Comparison of ENCODE assay signal across 1 cellular context in the genomic region with DNA sequence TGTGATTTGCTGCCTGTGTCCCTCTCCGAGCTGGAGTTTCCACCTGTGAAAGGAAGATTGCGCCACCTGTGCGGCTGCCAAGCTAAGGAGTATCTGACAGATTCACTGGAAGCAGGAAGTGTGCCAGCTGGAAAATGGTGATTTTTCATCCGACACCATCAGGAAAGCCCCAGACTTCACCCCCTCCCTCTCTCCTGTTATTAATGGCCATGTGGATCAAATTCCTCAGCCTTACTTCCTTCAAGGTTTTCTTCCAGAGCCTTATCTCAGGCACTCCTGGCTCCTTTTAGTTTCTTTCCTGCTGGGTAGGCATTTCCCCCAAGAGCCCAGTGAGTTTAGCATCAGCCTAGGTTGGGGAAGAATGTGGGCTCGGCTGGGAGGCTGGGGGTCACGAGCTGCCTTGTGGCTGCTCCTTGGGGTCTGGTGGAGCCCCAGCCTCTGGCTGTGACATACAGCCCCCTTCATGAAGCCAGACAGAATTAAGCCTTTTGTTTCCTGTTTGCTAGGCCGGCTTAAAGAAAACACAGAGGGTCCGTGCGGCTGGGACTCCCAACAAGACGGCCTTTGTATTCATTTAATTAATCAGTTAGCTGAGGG.
A peak's percentile ranks its signal among the peaks of the same experiment; 100 is the strongest.
TF ChIP-seq lines count a peak whose summit lies in the region.

No MANE protein-coding gene starts in this region.

TF ChIP-seq in H1, 55 proteins besides CTCF, POLR2A, EP300 and RAD21:
- TF ChIP-seq CEBPB (IDR thresholded peaks at IDR 0.05; ENCODE audit: low read depth, low read length) (peak; percentile 55; the same call in 1 of the 2 replicates), TBP (IDR thresholded peaks at IDR 0.05; ENCODE audit: low read depth, low read length) (no peak), SUZ12 (IDR thresholded peaks at IDR 0.05; ENCODE audit: low read length) (no peak), SIN3A (conservative IDR thresholded peaks at IDR 0.05 in 1 of 2, IDR thresholded peaks at IDR 0.05 in 1 of 2; ENCODE audit: low read depth in 1 of 2, low read length in 2 of 2) (no peak)
- TF ChIP-seq, protein P1, sequence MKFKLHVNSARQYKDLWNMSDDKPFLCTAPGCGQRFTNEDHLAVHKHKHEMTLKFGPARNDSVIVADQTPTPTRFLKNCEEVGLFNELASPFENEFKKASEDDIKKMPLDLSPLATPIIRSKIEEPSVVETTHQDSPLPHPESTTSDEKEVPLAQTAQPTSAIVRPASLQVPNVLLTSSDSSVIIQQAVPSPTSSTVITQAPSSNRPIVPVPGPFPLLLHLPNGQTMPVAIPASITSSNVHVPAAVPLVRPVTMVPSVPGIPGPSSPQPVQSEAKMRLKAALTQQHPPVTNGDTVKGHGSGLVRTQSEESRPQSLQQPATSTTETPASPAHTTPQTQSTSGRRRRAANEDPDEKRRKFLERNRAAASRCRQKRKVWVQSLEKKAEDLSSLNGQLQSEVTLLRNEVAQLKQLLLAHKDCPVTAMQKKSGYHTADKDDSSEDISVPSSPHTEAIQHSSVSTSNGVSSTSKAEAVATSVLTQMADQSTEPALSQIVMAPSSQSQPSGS (IDR thresholded peaks at IDR 0.05; ENCODE audit: low read length): no peak
- TF ChIP-seq, protein P2, sequence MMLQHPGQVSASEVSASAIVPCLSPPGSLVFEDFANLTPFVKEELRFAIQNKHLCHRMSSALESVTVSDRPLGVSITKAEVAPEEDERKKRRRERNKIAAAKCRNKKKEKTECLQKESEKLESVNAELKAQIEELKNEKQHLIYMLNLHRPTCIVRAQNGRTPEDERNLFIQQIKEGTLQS (IDR thresholded peaks at IDR 0.05; ENCODE audit: insufficient read depth, low read depth, low read length): no peak
